In the genomic region with DNA sequence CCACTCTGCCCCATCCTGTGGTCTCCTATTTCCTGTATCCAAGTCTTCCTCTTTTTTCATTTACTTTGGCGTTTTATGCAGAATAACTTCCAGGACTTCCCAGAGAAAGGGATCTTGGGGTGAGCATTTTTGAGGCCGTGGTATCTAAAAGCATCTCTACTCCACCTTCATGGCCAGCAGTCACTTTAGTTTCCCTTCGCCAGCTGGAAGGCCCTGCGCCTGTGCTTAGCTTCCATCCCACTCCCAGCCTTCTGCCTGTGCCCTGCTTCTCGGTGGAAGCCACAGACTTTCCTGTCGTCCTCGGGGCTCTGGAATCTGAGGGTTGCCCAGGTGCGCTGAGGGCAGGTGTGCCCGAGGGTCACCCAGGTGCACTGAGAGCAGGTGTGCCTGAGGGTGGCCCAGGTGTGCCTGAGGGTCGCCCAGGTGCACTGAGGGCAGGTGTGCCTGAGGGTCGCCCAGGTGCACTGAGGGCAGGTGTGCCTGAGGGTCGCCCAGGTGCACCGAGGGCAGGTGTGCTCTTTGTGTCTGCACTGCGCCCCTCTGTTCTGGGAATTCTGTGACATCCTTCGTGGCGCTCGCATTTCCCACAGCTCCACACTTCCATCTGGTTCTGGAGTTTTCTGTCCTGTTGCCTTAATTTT, we compare ENCODE assay signal across 1 cellular context.
TF ChIP-seq lines count a peak whose summit lies in the region.

No MANE protein-coding gene starts in this region.

TF ChIP-seq in HEK293T, 16 proteins besides CTCF, POLR2A, EP300 and RAD21 (continued from another document):
- TF ChIP-seq, protein P1, sequence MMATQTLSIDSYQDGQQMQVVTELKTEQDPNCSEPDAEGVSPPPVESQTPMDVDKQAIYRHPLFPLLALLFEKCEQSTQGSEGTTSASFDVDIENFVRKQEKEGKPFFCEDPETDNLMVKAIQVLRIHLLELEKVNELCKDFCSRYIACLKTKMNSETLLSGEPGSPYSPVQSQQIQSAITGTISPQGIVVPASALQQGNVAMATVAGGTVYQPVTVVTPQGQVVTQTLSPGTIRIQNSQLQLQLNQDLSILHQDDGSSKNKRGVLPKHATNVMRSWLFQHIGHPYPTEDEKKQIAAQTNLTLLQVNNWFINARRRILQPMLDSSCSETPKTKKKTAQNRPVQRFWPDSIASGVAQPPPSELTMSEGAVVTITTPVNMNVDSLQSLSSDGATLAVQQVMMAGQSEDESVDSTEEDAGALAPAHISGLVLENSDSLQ (IDR thresholded peaks at IDR 0.05) = no peak
- TF ChIP-seq TARDBP (IDR thresholded peaks at IDR 0.05) (no peak), HDGF (IDR thresholded peaks at IDR 0.05; ENCODE audit: borderline replicate concordance) (no peak), FOXK2 (IDR thresholded peaks at IDR 0.05) (no peak)
